13 cellular contexts compared by ENCODE assay signal in the genomic region with DNA sequence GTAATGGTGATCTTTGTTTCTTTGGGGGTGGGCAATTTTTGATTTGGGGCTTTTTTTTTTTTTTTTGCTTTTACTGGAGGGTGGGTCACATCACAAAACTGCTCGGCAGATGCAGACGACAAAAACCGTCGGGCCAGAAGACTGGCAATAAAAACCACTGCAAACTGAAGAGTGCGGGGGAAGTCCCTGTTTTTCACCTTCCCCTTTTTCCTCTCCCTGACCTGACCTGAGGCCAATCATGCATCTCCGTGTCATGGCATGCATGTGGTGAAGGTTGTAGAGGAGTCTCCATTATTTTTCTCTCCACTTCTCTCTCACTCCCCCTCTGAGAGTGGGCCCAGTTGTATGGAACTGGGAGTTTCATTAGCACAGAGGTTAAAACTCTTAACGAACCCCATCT. TPM values are rescaled to one million over a fixed set of nuclear protein-coding genes. Genes with fewer than 3 reads are reported as not detected.
DNase-seq lines count a peak whose midpoint lies in the region; ATAC-seq lines count a peak whose summit lies in the region.
"Had no signal": no experiment of that assay in that cellular context is flagged by ENCODE, and none has a peak within 500 bp of the region (broad histone marks: within the 10 kb centered on the region; RNA-seq: fewer than 3 reads in every experiment).

No MANE protein-coding gene starts in this region.

- H3K27ac Mint-ChIP-seq in activated T-helper 1 cell treated with anti-CD3 and anti-CD28 coated beads, Interleukin-12 subunit alpha, Interleukin-12 subunit beta, Interleukin-2, Interleukin-4 antibody, amounts not matched to agents 30 ng/mL and 10 ng/mL and 1 ng/mL, durations not matched to agents 14 hours and 24 hours and 36 hours: no peak overlapping the region
- no peak overlapping the region for H3K27ac Mint-ChIP-seq in stimulated activated naive CD8-positive, alpha-beta T cell treated with anti-CD3 and anti-CD28 coated beads, Interleukin-15, amount 100 ng/mL, for 72 hours
- H3K27ac Mint-ChIP-seq: activated naive CD4-positive, alpha-beta T cell treated with anti-CD3 and anti-CD28 coated beads, Interleukin-2, amount 50 U/mL, for 72 hours had no signal

- peaks cover 3% of the 10 kb centered on the region for H3K27me3 Mint-ChIP-seq in activated T-helper 1 cell treated with anti-CD3 and anti-CD28 coated beads, Interleukin-12 subunit alpha, Interleukin-12 subunit beta, Interleukin-2, Interleukin-4 antibody, amounts not matched to agents 30 ng/mL and 10 ng/mL and 1 ng/mL, durations not matched to agents 14 hours and 24 hours and 36 hours (ENCODE audit: insufficient read depth)
- peaks cover 8% of the 10 kb centered on the region for H3K27me3 Mint-ChIP-seq in stimulated activated naive CD8-positive, alpha-beta T cell treated with anti-CD3 and anti-CD28 coated beads, Interleukin-15, amount 100 ng/mL, for 72 hours
- H3K27me3 Mint-ChIP-seq: central memory CD8-positive, alpha-beta T cell had no signal

- H3K36me3 Mint-ChIP-seq in activated T-helper 1 cell treated with anti-CD3 and anti-CD28 coated beads, Interleukin-12 subunit alpha, Interleukin-12 subunit beta, Interleukin-2, Interleukin-4 antibody, amounts not matched to agents 30 ng/mL and 10 ng/mL and 1 ng/mL, durations not matched to agents 14 hours and 24 hours and 36 hours (ENCODE audit: low read depth): no peaks in the 10 kb centered on the region
- H3K36me3 Mint-ChIP-seq: activated naive CD4-positive, alpha-beta T cell treated with anti-CD3 and anti-CD28 coated beads, Interleukin-2, amount 50 U/mL, for 72 hours had no signal

- DNase-seq in NOMO-1 (lab: John Stamatoyannopoulos, UW; ENCODE audit: unreplicated experiment in 2 of 2): peak; percentile 19 to 52
- no peak for DNase-seq in activated T-helper 1 cell treated with anti-CD3 and anti-CD28 coated beads, Interleukin-12 subunit alpha, Interleukin-12 subunit beta, Interleukin-2, Interleukin-4 antibody, amounts not matched to agents 30 ng/mL and 10 ng/mL and 1 ng/mL, durations not matched to agents 14 hours and 24 hours and 36 hours (ENCODE audit: low spot score)
- no peak for DNase-seq in stimulated activated naive CD8-positive, alpha-beta T cell treated with anti-CD3 and anti-CD28 coated beads, Interleukin-15, amount 100 ng/mL, for 72 hours
- no peak for DNase-seq in stimulated activated CD4-positive, alpha-beta T cell treated with anti-CD3 and anti-CD28 coated beads, Interleukin-4, amount 100 ng/mL, for 4 hours
- DNase-seq in NCI-H510A treated with DMSO at 0.1 percent for 48 hours (lab: John Stamatoyannopoulos, UW): no peak
- DNase-seq: erythroblast, hypothalamus, mesenchymal stem cell had no signal

- H3K4me1 Mint-ChIP-seq in activated T-helper 1 cell treated with anti-CD3 and anti-CD28 coated beads, Interleukin-12 subunit alpha, Interleukin-12 subunit beta, Interleukin-2, Interleukin-4 antibody, amounts not matched to agents 30 ng/mL and 10 ng/mL and 1 ng/mL, durations not matched to agents 14 hours and 24 hours and 36 hours (ENCODE audit: low read depth): no peaks in the 10 kb centered on the region
- no peaks in the 10 kb centered on the region for H3K4me1 Mint-ChIP-seq in stimulated activated naive CD8-positive, alpha-beta T cell treated with anti-CD3 and anti-CD28 coated beads, Interleukin-15, amount 100 ng/mL, for 72 hours
- H3K4me1 Mint-ChIP-seq: central memory CD8-positive, alpha-beta T cell had no signal

- H3K9me3 Mint-ChIP-seq in activated T-helper 1 cell treated with anti-CD3 and anti-CD28 coated beads, Interleukin-12 subunit alpha, Interleukin-12 subunit beta, Interleukin-2, Interleukin-4 antibody, amounts not matched to agents 30 ng/mL and 10 ng/mL and 1 ng/mL, durations not matched to agents 14 hours and 24 hours and 36 hours: no peaks in the 10 kb centered on the region
- no peaks in the 10 kb centered on the region for H3K9me3 Mint-ChIP-seq in stimulated activated naive CD8-positive, alpha-beta T cell treated with anti-CD3 and anti-CD28 coated beads, Interleukin-15, amount 100 ng/mL, for 72 hours
- H3K9me3 Mint-ChIP-seq: activated naive CD4-positive, alpha-beta T cell treated with anti-CD3 and anti-CD28 coated beads, Interleukin-2, amount 50 U/mL, for 72 hours; central memory CD8-positive, alpha-beta T cell had no signal

- H3K4me3 Mint-ChIP-seq in activated T-helper 1 cell treated with anti-CD3 and anti-CD28 coated beads, Interleukin-12 subunit alpha, Interleukin-12 subunit beta, Interleukin-2, Interleukin-4 antibody, amounts not matched to agents 30 ng/mL and 10 ng/mL and 1 ng/mL, durations not matched to agents 14 hours and 24 hours and 36 hours: no peak overlapping the region
- H3K4me3 Mint-ChIP-seq in stimulated activated naive CD8-positive, alpha-beta T cell treated with anti-CD3 and anti-CD28 coated beads, Interleukin-15, amount 100 ng/mL, for 72 hours: no peak overlapping the region
- H3K4me3 Mint-ChIP-seq: central memory CD8-positive, alpha-beta T cell had no signal

- intact Hi-C loops in activated T-helper 1 cell treated with anti-CD3 and anti-CD28 coated beads, Interleukin-12 subunit alpha, Interleukin-12 subunit beta, Interleukin-2, Interleukin-4 antibody, amounts not matched to agents 30 ng/mL and 10 ng/mL and 1 ng/mL, durations not matched to agents 14 hours and 24 hours and 36 hours (cut with micrococcal nuclease): no loop called here

- ATAC-seq in GM18498 (IDR thresholded peaks at IDR 0.05; ENCODE audit: unreplicated experiment): peak; percentile 76
- peak; percentile 79 for ATAC-seq in GM21381 (IDR thresholded peaks at IDR 0.05; ENCODE audit: unreplicated experiment)
- ATAC-seq in HG02981 (IDR thresholded peaks at IDR 0.05; ENCODE audit: unreplicated experiment): peak; percentile 65
- ATAC-seq in stimulated activated naive CD8-positive, alpha-beta T cell treated with anti-CD3 and anti-CD28 coated beads, Interleukin-15, amount 100 ng/mL, for 72 hours: no peak
- ATAC-seq: activated naive CD4-positive, alpha-beta T cell treated with anti-CD3 and anti-CD28 coated beads, Interleukin-2, amount 50 U/mL, for 72 hours had no signal

RNA-seq across cellular contexts. Expression of gene AP5M1, which starts 57.5 kb away (rescaled TPM):
- total RNA-seq in activated T-helper 1 cell treated with anti-CD3 and anti-CD28 coated beads, Interleukin-12 subunit alpha, Interleukin-12 subunit beta, Interleukin-2, Interleukin-4 antibody, amounts not matched to agents 30 ng/mL and 10 ng/mL and 1 ng/mL, durations not matched to agents 14 hours and 24 hours and 36 hours: 38.7 and 48.2 TPM in 2 replicates

RNA-seq across cellular contexts. Expression of gene EXOC5, which starts 57.5 kb away (rescaled TPM):
- total RNA-seq in activated T-helper 1 cell treated with anti-CD3 and anti-CD28 coated beads, Interleukin-12 subunit alpha, Interleukin-12 subunit beta, Interleukin-2, Interleukin-4 antibody, amounts not matched to agents 30 ng/mL and 10 ng/mL and 1 ng/mL, durations not matched to agents 14 hours and 24 hours and 36 hours: 75.9 and 76.6 TPM in 2 replicates

Comparison
In these comparisons a context has a peak if more than half of its experiments do, and no peak if none do; other contexts are left out.
1. DNase-seq: peak in NOMO-1 (2 of 2); none in activated T-helper 1 cell treated with anti-CD3 and anti-CD28 coated beads, Interleukin-12 subunit alpha, Interleukin-12 subunit beta, Interleukin-2, Interleukin-4 antibody, amounts not matched to agents 30 ng/mL and 10 ng/mL and 1 ng/mL, durations not matched to agents 14 hours and 24 hours and 36 hours (single experiment), stimulated activated naive CD8-positive, alpha-beta T cell treated with anti-CD3 and anti-CD28 coated beads, Interleukin-15, amount 100 ng/mL, for 72 hours (0 of 2), stimulated activated CD4-positive, alpha-beta T cell treated with anti-CD3 and anti-CD28 coated beads, Interleukin-4, amount 100 ng/mL, for 4 hours (0 of 2) and NCI-H510A treated with DMSO at 0.1 percent for 48 hours (single experiment).